Comparison of ENCODE assay signal across 1 cellular context in genomic region chr17:37191219-37191618, GRCh38.
TF ChIP-seq lines count a peak whose summit lies in the region.

No MANE protein-coding gene starts in this region.

TF ChIP-seq in IMR-90, 13 proteins besides CTCF, POLR2A, EP300 and RAD21:
- TF ChIP-seq USF2 (IDR thresholded peaks at IDR 0.05; ENCODE audit: low read depth, low read length) (no peak), FOS (IDR thresholded peaks at IDR 0.05; ENCODE audit: low read depth, low read length) (peak; percentile 38; the same call in 1 of the 2 replicates)
